In genomic region chr22:37242395-37242918, GRCh38 we compare ENCODE assay signal across 8 cellular contexts. TPM values are rescaled to one million over a fixed set of nuclear protein-coding genes. Genes with fewer than 3 reads are reported as not detected.
DNase-seq lines count a peak whose midpoint lies in the region; ATAC-seq and TF ChIP-seq lines count a peak whose summit lies in the region.
"Had no signal": no experiment of that assay in that cellular context is flagged by ENCODE, and none has a peak within 500 bp of the region (broad histone marks: within the 10 kb centered on the region; RNA-seq: fewer than 3 reads in every experiment).

No MANE protein-coding gene starts in this region.

- peaks cover 10% of the 10 kb centered on the region for H3K36me3 Mint-ChIP-seq in T-helper 17 cell (ENCODE audit: low read depth)
- no peaks in the 10 kb centered on the region for H3K36me3 Mint-ChIP-seq in osteocyte (ENCODE audit: unreplicated experiment)

- TF ChIP-seq CTCF in osteocyte (IDR thresholded peaks at IDR 0.05): no peak

- no peaks in the 10 kb centered on the region for H3K27me3 Mint-ChIP-seq in T-helper 17 cell
- peaks cover 7% of the 10 kb centered on the region for H3K27me3 Mint-ChIP-seq in osteocyte (ENCODE audit: unreplicated experiment)

- H3K27ac Mint-ChIP-seq in T-helper 17 cell (peak overlapping the region; percentile 97), osteocyte (ENCODE audit: unreplicated experiment) (no peak overlapping the region)

- no peaks in the 10 kb centered on the region for H3K9me3 Mint-ChIP-seq in osteocyte (ENCODE audit: unreplicated experiment)

- no peaks in the 10 kb centered on the region for H3K9me3 ChIP-seq in T-helper 17 cell (ENCODE audit: control insufficient read depth, low read length, poor library complexity, severe bottlenecking)

- H3K4me3 Mint-ChIP-seq in T-helper 17 cell: peak overlapping the region; percentile 96
- no peak overlapping the region for H3K4me3 Mint-ChIP-seq in osteocyte (ENCODE audit: unreplicated experiment)

- DNase-seq in T-helper 17 cell: peak; percentile 76 to 86 (median 77)
- peak; percentile 80 for DNase-seq in activated naive CD8-positive, alpha-beta T cell treated with anti-CD3 and anti-CD28 coated beads, Interleukin-2, amount 50 U/mL, for 16 hours (ENCODE audit: low read depth, low spot score)
- peak; percentile 31 to 52 for DNase-seq in lung microvascular endothelial cell (ENCODE audit: low read depth in 2 of 2)
- peak; percentile 66 to 85 (median 82) for DNase-seq in stimulated activated naive CD4-positive, alpha-beta T cell (lab: John Stamatoyannopoulos, UW)
- no peak for DNase-seq in osteocyte (ENCODE audit: extremely low spot score, unreplicated experiment)

- H3K4me1 Mint-ChIP-seq in T-helper 17 cell (peaks cover 57% of the 10 kb centered on the region), osteocyte (ENCODE audit: unreplicated experiment) (peaks cover 6% of the 10 kb centered on the region)

- ATAC-seq in GM19324 (IDR thresholded peaks at IDR 0.05; ENCODE audit: low FRiP score, unreplicated experiment) (peak; percentile 67), HG03442 (IDR thresholded peaks at IDR 0.05; ENCODE audit: unreplicated experiment) (peak; percentile 56), T-helper 17 cell (peak; percentile 78)

RNA-seq across cellular contexts. Expression of gene RAC2, which starts 1.6 kb away (rescaled TPM):
- 100 to 1,000 TPM; 297 to 478 TPM for total RNA-seq in T-helper 17 cell
- total RNA-seq in lung microvascular endothelial cell: 3.0 and 15.3 TPM in 2 replicates
- not detected in 2 replicates for total RNA-seq in osteocyte

RNA-seq across cellular contexts. Expression of gene SSTR3, which starts 30.2 kb away (rescaled TPM):
- total RNA-seq in T-helper 17 cell: 1 to 10 TPM in 1 of 2 donors, under 1 TPM in 1; 0.37 to 2.1 TPM
- not detected in 2 replicates for total RNA-seq in lung microvascular endothelial cell
- total RNA-seq in osteocyte: not detected in 2 replicates
- total RNA-seq: epithelial cell of proximal tubule had no signal

RNA-seq across cellular contexts. Expression of gene CYTH4, which starts 39.9 kb away (rescaled TPM):
- total RNA-seq in T-helper 17 cell (10 to 100 TPM; 89.5 to 98.7 TPM), lung microvascular endothelial cell (under 0.01 TPM in 1 of 2 replicates, not detected in the other), osteocyte (not detected in 2 replicates)
- total RNA-seq: epithelial cell of proximal tubule had no signal

RNA-seq across cellular contexts. Expression of gene C1QTNF6, which starts 54.4 kb away (rescaled TPM):
- total RNA-seq in T-helper 17 cell: 10 to 100 TPM; 11.2 to 11.8 TPM
- total RNA-seq in lung microvascular endothelial cell: 0.99 and 4.6 TPM in 2 replicates
- total RNA-seq in osteocyte: 36.4 and 36.5 TPM in 2 replicates

Comparison
In these comparisons a context has a peak if more than half of its experiments do, and no peak if none do; other contexts are left out.
1. RNA of gene RAC2, which starts 1.6 kb away (total RNA-seq): 297 to 478 TPM in T-helper 17 cell; 3.0 to 15.3 TPM in lung microvascular endothelial cell and not detected in osteocyte; every median in the first group is over 10 times any median in the second.
2. RNA of gene CYTH4, which starts 39.9 kb away (total RNA-seq): 89.5 to 98.7 TPM in T-helper 17 cell; not detected in osteocyte and under 0.01 TPM in lung microvascular endothelial cell; every median in the first group is over 10 times any median in the second.
3. Peak in every context shown above with its lines, with median percentiles within 50 percentile points of each other: ATAC-seq.